25 cellular contexts compared by ENCODE assay signal in genomic region chr5:155786108-155786507, GRCh38.
"Had no signal": no experiment of that assay in that cellular context is flagged by ENCODE, and none has a peak within 500 bp of the region (broad histone marks: within the 10 kb centered on the region; RNA-seq: fewer than 3 reads in every experiment).

No MANE protein-coding gene starts in this region.

- H3K4me1 ChIP-seq: pancreas, prostate gland, right atrium auricular region, right lobe of liver, sigmoid colon, stomach, thyroid gland, tibial nerve, upper lobe of left lung, vagina had no signal

- H3K27ac ChIP-seq: neutrophil, pancreas, prostate gland, right atrium auricular region, right lobe of liver, sigmoid colon, stomach, thoracic aorta, thyroid gland, tibial nerve, upper lobe of left lung, vagina had no signal

- H3K36me3 ChIP-seq: neutrophil, pancreas, prostate gland, right atrium auricular region, right lobe of liver, sigmoid colon, stomach, thoracic aorta, thyroid gland, tibial nerve, upper lobe of left lung, vagina had no signal

- H3K4me3 ChIP-seq: pancreas, prostate gland, right atrium auricular region, right lobe of liver, sigmoid colon, stomach, thoracic aorta, thyroid gland, tibial nerve, upper lobe of left lung, vagina had no signal

- ATAC-seq: natural killer cell treated with Interleukin-12 subunit alpha and Interleukin-12 subunit beta and Interleukin-15 and Interleukin-18, amount 100 ng/mL, for 72 hours; pancreas; right lobe of liver; stimulated activated effector memory CD8-positive, alpha-beta T cell treated with anti-CD3 and anti-CD28 coated beads, Interleukin-12 subunit alpha, Interleukin-12 subunit beta, amount 100 ng/mL, for 72 hours; stimulated activated naive B cell treated with anti-CD40 and anti-IgM and Interleukin-4, amounts not matched to agents 10 μg/mL and 1 μg/mL and 100 μg/mL, for 72 hours had no signal

- H3K9me3 ChIP-seq: neutrophil, pancreas, prostate gland, right atrium auricular region, right lobe of liver, sigmoid colon, thoracic aorta, thyroid gland, tibial nerve, upper lobe of left lung, vagina had no signal

- H3K27me3 ChIP-seq: neutrophil, pancreas, right atrium auricular region, right lobe of liver, sigmoid colon, stomach, thyroid gland, tibial nerve, upper lobe of left lung, vagina had no signal

- DNase-seq: nephron progenitor cell; nucleus accumbens; pancreas; retina; right lobe of liver; sigmoid colon; small intestine; stimulated activated CD4-positive, alpha-beta T cell treated with anti-CD3 and anti-CD28 coated beads, Interleukin-15, amount 100 ng/mL, for 24 hours; stimulated activated CD4-positive, alpha-beta T cell treated with anti-CD3 and anti-CD28 coated beads, Interleukin-2, amount 100 ng/mL, for 24 hours; stimulated activated CD4-positive, alpha-beta T cell treated with anti-CD3 and anti-CD28 coated beads, Interleukin-2, amount 100 ng/mL, for 48 hours; stimulated activated CD4-positive, alpha-beta T cell treated with anti-CD3 and anti-CD28 coated beads, Interleukin-4, amount 100 ng/mL, for 24 hours; stimulated activated naive B cell treated with anti-CD40 and anti-IgM and Interleukin-4, amounts not matched to agents 10 μg/mL and 1 μg/mL and 100 μg/mL, for 72 hours; stimulated activated naive CD4-positive, alpha-beta T cell treated with Interleukin-2 at 50 U/mL for 16 hours; stomach; thyroid gland; trophoblast cell; upper lobe of left lung had no signal
